ENCODE assay signal across 20 cellular contexts in the genomic region with DNA sequence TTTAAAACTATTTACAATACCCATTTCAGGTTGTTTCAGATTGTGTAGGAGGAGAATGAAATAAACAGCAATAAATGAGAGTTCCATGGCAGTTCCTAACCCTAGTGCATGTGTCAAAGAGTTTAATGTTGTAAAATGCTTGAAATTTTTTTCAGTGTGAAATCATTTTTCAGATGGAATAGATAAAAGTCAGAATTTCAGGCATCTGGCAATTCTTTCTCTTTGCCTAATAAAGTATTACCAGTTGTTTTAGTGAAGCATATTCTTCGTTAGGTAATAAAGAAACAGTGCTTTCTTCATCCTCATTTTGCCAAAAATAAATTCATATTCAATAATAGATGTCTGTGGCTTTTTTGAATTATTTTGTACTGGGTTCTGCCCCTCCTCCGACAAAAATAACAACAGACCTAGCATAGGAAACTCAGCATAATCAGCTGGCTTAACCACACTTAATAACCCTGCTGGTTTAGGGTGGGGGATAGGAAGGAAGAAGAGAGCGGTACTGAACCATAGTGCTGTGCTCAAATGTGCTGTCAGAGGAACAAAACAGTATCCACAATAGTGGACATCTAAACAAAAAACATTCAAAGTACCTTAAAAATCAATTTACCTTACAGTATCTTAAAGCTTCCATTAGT.
"Had no signal": no experiment of that assay in that cellular context is flagged by ENCODE, and none has a peak within 500 bp of the region (broad histone marks: within the 10 kb centered on the region; RNA-seq: fewer than 3 reads in every experiment).

No MANE protein-coding gene starts in this region.

- H3K9me3 Mint-ChIP-seq: activated B cell treated with CpG ODN at 0.5 μM for 24 hours; activated CD4-positive, alpha-beta T cell treated with anti-CD3 and anti-CD28 coated beads, Interleukin-2, amount 10 ng/mL, durations not matched to agents 7 days and 5 days; endodermal cell; nephron progenitor cell; type B pancreatic cell had no signal

- H3K9me3 ChIP-seq: body of pancreas had no signal

- FAIRE-seq: colon, keratinocyte had no signal

- H3K27me3 ChIP-seq: body of pancreas had no signal

- H3K4me3 ChIP-seq: body of pancreas, lung had no signal

- H3K27ac Mint-ChIP-seq: activated B cell treated with CpG ODN at 0.5 μM for 24 hours; activated CD4-positive, alpha-beta T cell treated with anti-CD3 and anti-CD28 coated beads, Interleukin-2, amount 10 ng/mL, durations not matched to agents 7 days and 5 days; activated naive CD8-positive, alpha-beta T cell; endodermal cell; nephron progenitor cell; type B pancreatic cell had no signal

- H3K27me3 Mint-ChIP-seq: activated B cell treated with CpG ODN at 0.5 μM for 24 hours; activated CD4-positive, alpha-beta T cell treated with anti-CD3 and anti-CD28 coated beads, Interleukin-2, amount 10 ng/mL, durations not matched to agents 7 days and 5 days; activated naive CD8-positive, alpha-beta T cell; type B pancreatic cell had no signal

- ATAC-seq: body of pancreas; stimulated activated naive CD8-positive, alpha-beta T cell treated with anti-CD3 and anti-CD28 coated beads, Interleukin-15, Interleukin-2, amounts not matched to agents 100 U/mL and 50 U/mL, for 24 hours had no signal

- H3K4me1 Mint-ChIP-seq: activated B cell treated with CpG ODN at 0.5 μM for 24 hours; activated CD4-positive, alpha-beta T cell treated with anti-CD3 and anti-CD28 coated beads, Interleukin-2, amount 10 ng/mL, durations not matched to agents 7 days and 5 days had no signal

- H3K4me3 Mint-ChIP-seq: activated B cell treated with CpG ODN at 0.5 μM for 24 hours; activated CD4-positive, alpha-beta T cell treated with anti-CD3 and anti-CD28 coated beads, Interleukin-2, amount 10 ng/mL, durations not matched to agents 7 days and 5 days; activated naive CD8-positive, alpha-beta T cell; endodermal cell; nephron progenitor cell; type B pancreatic cell had no signal

- H3K27ac ChIP-seq: body of pancreas had no signal

- DNase-seq: activated B cell treated with CpG ODN at 0.5 μM for 24 hours; activated CD4-positive, alpha-beta T cell treated with anti-CD3 and anti-CD28 coated beads, Interleukin-2, amount 10 ng/mL, durations not matched to agents 7 days and 5 days; activated CD8-positive, alpha-beta memory T cell treated with anti-CD3 and anti-CD28 coated beads, Interleukin-2, amount 50 U/mL, for 4 hours; activated gamma-delta T cell; activated T-cell treated with anti-CD3 and anti-CD28 coated beads, Interleukin-2, amount 50 U/mL, for 48 hours; body of pancreas; endodermal cell; foreskin melanocyte; glutamatergic neuron; hippocampal formation; nephron progenitor cell; nucleus accumbens; stimulated activated CD4-positive, alpha-beta T cell treated with anti-CD3 and anti-CD28 coated beads, Interleukin-12 subunit alpha, Interleukin-12 subunit beta, amount 100 ng/mL, for 4 hours; stimulated activated CD4-positive, alpha-beta T cell treated with anti-CD3 and anti-CD28 coated beads, Interleukin-1b, Interleukin-23, amount 100 ng/mL, for 48 hours; stimulated activated naive CD8-positive, alpha-beta T cell treated with anti-CD3 and anti-CD28 coated beads, Interleukin-15, Interleukin-2, amounts not matched to agents 100 U/mL and 50 U/mL, for 24 hours had no signal
